In the genomic region with DNA sequence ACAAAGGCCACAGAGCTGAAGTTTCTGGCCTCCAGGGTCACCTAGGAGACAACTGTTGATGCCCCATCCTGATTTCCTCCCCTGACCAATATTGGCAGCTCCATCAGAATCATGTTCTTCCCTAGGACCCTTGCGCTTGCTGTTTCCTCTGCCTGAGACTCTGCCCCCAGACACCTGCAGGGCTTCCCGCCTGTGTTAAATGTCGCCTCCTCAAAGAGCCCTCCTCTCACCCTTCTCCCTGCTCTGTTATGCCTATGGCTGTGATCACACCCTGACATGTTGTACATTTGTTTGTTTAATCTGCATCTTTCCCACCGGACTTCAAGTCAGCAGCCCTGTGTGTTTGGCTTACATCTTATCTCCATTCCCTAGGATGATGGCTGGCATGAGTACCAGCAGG, we compare ENCODE assay signal across 26 cellular contexts.
"Had no signal": no experiment of that assay in that cellular context is flagged by ENCODE, and none has a peak within 500 bp of the region (broad histone marks: within the 10 kb centered on the region; RNA-seq: fewer than 3 reads in every experiment).

No MANE protein-coding gene starts in this region.

- H3K27ac Mint-ChIP-seq: effector memory CD8-positive, alpha-beta T cell; immature natural killer cell; memory B cell; natural killer cell; progenitor cell of endocrine pancreas had no signal

- H3K36me3 ChIP-seq: esophagus squamous epithelium, right lobe of liver, suprapubic skin, transverse colon, upper lobe of right lung, uterus had no signal

- H3K9me3 Mint-ChIP-seq: effector memory CD8-positive, alpha-beta T cell; immature natural killer cell; memory B cell; natural killer cell; stimulated activated naive CD8-positive, alpha-beta T cell treated with anti-CD3 and anti-CD28 coated beads, Interleukin-15, amount 100 ng/mL, for 72 hours had no signal

- H3K36me3 Mint-ChIP-seq: immature natural killer cell, memory B cell, natural killer cell had no signal

- H3K4me3 ChIP-seq: esophagus squamous epithelium, lung, right lobe of liver, suprapubic skin, transverse colon, upper lobe of right lung, uterus had no signal

- ATAC-seq: effector memory CD8-positive, alpha-beta T cell; left colon; natural killer cell; right lobe of liver; stimulated activated naive CD8-positive, alpha-beta T cell treated with anti-CD3 and anti-CD28 coated beads, Interleukin-15, amount 100 ng/mL, for 72 hours; upper lobe of right lung had no signal

- H3K9me3 ChIP-seq: esophagus squamous epithelium, right lobe of liver, suprapubic skin, transverse colon, upper lobe of right lung, uterus had no signal

- DNase-seq: cortex of kidney; effector memory CD8-positive, alpha-beta T cell; erythroblast; esophagus squamous epithelium; foreskin melanocyte; immature natural killer cell; islet precursor cell; kidney glomerular epithelial cell; left colon; natural killer cell; right lobe of liver; small intestine; stimulated activated CD4-positive, alpha-beta T cell treated with anti-CD3 and anti-CD28 coated beads, Interleukin-12 subunit alpha, Interleukin-12 subunit beta, amount 100 ng/mL, for 4 hours; stimulated activated CD4-positive, alpha-beta T cell treated with anti-CD3 and anti-CD28 coated beads, Interleukin-1b, Interleukin-23, amount 100 ng/mL, for 48 hours; stimulated activated CD4-positive, alpha-beta T cell treated with anti-CD3 and anti-CD28 coated beads, Interleukin-4, amount 100 ng/mL, for 1 hour; stimulated activated CD8-positive, alpha-beta memory T cell treated with anti-CD3 and anti-CD28 coated beads, Interleukin-4, amount 100 ng/mL, for 48 hours; stimulated activated naive CD4-positive, alpha-beta T cell; stimulated activated naive CD8-positive, alpha-beta T cell treated with anti-CD3 and anti-CD28 coated beads, Interleukin-15, amount 100 ng/mL, for 72 hours; transverse colon; upper lobe of right lung; uterus had no signal

- H3K27ac ChIP-seq: esophagus squamous epithelium, parathyroid adenoma, right lobe of liver, suprapubic skin, transverse colon, upper lobe of right lung, uterus had no signal

- H3K4me1 Mint-ChIP-seq: immature natural killer cell, natural killer cell had no signal

- H3K4me3 Mint-ChIP-seq: effector memory CD8-positive, alpha-beta T cell; immature natural killer cell; memory B cell; natural killer cell; stimulated activated naive CD8-positive, alpha-beta T cell treated with anti-CD3 and anti-CD28 coated beads, Interleukin-15, amount 100 ng/mL, for 72 hours had no signal

- H3K4me1 ChIP-seq: esophagus squamous epithelium, parathyroid adenoma, right lobe of liver, suprapubic skin, transverse colon, upper lobe of right lung, uterus had no signal
